7 cellular contexts compared by ENCODE assay signal in the genomic region with DNA sequence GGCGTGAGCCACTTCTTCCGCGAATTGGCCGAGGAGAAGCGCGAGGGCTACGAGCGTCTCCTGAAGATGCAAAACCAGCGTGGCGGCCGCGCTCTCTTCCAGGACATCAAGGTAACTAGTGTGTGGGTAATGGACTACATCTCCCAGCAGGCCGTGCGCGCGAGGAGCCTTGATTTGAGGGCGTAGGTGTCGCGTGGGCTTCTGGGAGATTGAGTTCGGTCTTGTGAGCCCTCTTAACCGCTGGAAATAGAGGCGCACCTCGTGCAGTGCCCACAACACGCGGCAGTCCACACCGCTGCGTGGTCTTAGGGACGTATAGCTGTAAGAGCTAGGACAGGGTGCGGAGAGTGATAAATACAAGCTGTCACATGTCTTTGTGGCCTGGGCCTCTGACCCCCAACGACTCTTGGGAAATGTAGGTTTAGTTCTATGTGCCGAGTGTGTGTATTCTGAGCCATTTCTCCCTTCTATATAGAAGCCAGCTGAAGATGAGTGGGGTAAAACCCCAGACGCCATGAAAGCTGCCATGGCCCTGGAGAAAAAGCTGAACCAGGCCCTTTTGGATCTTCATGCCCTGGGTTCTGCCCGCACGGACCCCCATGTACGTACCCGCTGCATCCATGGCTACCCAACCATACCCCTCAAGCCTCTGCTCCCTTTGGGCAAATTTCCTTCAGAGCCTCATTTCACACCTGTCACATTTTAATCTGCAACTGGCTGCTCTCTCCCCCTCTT. TPM values are rescaled to one million over a fixed set of nuclear protein-coding genes. Genes with fewer than 3 reads are reported as not detected.
A peak's percentile ranks its signal among the peaks of the same experiment; 100 is the strongest.
DNase-seq lines count a peak whose midpoint lies in the region; ATAC-seq and TF ChIP-seq lines count a peak whose summit lies in the region.

No MANE protein-coding gene starts in this region.

- peaks cover 0 to 26% (median 1%) of the 10 kb centered on the region in 4 donors for H3K36me3 ChIP-seq in right lobe of liver

- 10% methylated on average over 14 of the region's 36 CpGs for WGBS in right lobe of liver (ENCODE audit: insufficient coverage, low coverage, low lambda C conversion rate, missing lambda C conversion rate)

- DNase-seq in NCI-H69 (lab: John Stamatoyannopoulos, UW) (peak; percentile 94), dermis blood vessel endothelial cell (peak; percentile 90), right lobe of liver (peak; percentile 78 to 85 (median 82))
- DNase-seq in activated CD4-positive, alpha-beta T cell treated with anti-CD3 and anti-CD28 coated beads, Interleukin-2, amount 50 U/mL, for 48 hours = peak; percentile 91 to 93
- peak; percentile 82 to 91 for DNase-seq in stimulated activated CD4-positive, alpha-beta T cell treated with anti-CD3 and anti-CD28 coated beads, Interleukin-4, amount 100 ng/mL, for 4 hours

- TF ChIP-seq POLR2A in right lobe of liver (IDR thresholded peaks at IDR 0.05) = no peak

- ATAC-seq in GM18511 (IDR thresholded peaks at IDR 0.05; ENCODE audit: unreplicated experiment) (peak; percentile 24), HG03432 (IDR thresholded peaks at IDR 0.05; ENCODE audit: unreplicated experiment) (peak; percentile 19), right lobe of liver (peak; percentile 2 to 24 (median 10))

- peak overlapping the region; percentile 84 to 97 (median 87) for H3K4me3 ChIP-seq in right lobe of liver

- no peaks in the 10 kb centered on the region for H3K9me3 ChIP-seq in right lobe of liver

- no peak for TF ChIP-seq CTCF in right lobe of liver (IDR thresholded peaks at IDR 0.05)

- no peaks in the 10 kb centered on the region for H3K27me3 ChIP-seq in right lobe of liver

- intact Hi-C loops in right lobe of liver (cut with DNase I) = loop anchor here in 1 of 2 donors (10.0 kb wide), 1 partner anchor 61 kb away; the partner anchor contains the start of gene NUCB1

- peaks cover 0 to 21% (median 0%) of the 10 kb centered on the region in 4 donors for H3K4me1 ChIP-seq in right lobe of liver

- H3K27ac ChIP-seq in right lobe of liver = peak overlapping the region; percentile 93 to 99 (median 97)

RNA-seq across cellular contexts. Expression of gene FTL, which starts 0.9 kb away (rescaled TPM):
- 1,252 and 1,399 TPM in 2 replicates for total RNA-seq in dermis blood vessel endothelial cell
- total RNA-seq in right lobe of liver = over 10,000 TPM in 3 of 6 experiments, 1,000 to 10,000 TPM in 3; 5,005 to 19,229 (median 10,447) TPM

RNA-seq across cellular contexts. Expression of gene BAX, which starts 11.3 kb away (rescaled TPM):
- total RNA-seq in dermis blood vessel endothelial cell (96.8 and 134 TPM in 2 replicates), right lobe of liver (10 to 100 TPM; 15.9 to 54.1 (median 30.8) TPM)

RNA-seq across cellular contexts. Expression of gene GYS1, which starts 27.1 kb away (rescaled TPM):
- total RNA-seq in dermis blood vessel endothelial cell (14.8 and 28.8 TPM in 2 replicates), right lobe of liver (10 to 100 TPM in 2 of 6 experiments, 1 to 10 TPM in 4; 4.7 to 12.5 (median 8.9) TPM)

RNA-seq across cellular contexts. Expression of gene RUVBL2, which starts 27.7 kb away (rescaled TPM):
- total RNA-seq in dermis blood vessel endothelial cell (172 and 278 TPM in 2 replicates), right lobe of liver (10 to 100 TPM; 22.8 to 66.7 (median 32.3) TPM)

RNA-seq across cellular contexts. Expression of gene DHDH, which starts 32.5 kb away (rescaled TPM):
- not detected in 2 replicates for total RNA-seq in dermis blood vessel endothelial cell
- under 1 TPM in 1 of 6 experiments, not detected in 5; 0.29 TPM for total RNA-seq in right lobe of liver

Comparison
In these comparisons a context has a peak if more than half of its experiments do, and no peak if none do; other contexts are left out.
1. Peak in every context shown above with its lines: DNase-seq, ATAC-seq, H3K4me3 ChIP-seq and H3K27ac ChIP-seq.